28 cellular contexts compared by ENCODE assay signal in genomic region chr1:168088511-168089325, GRCh38. TPM values are rescaled to one million over a fixed set of nuclear protein-coding genes. Genes with fewer than 3 reads are reported as not detected.
DNase-seq lines count a peak whose midpoint lies in the region; ATAC-seq and TF ChIP-seq lines count a peak whose summit lies in the region.
"Had no signal": no experiment of that assay in that cellular context is flagged by ENCODE, and none has a peak within 500 bp of the region (broad histone marks: within the 10 kb centered on the region; RNA-seq: fewer than 3 reads in every experiment).

No MANE protein-coding gene starts in this region.

- H3K4me3 ChIP-seq in NB4 (ENCODE audit: low read depth, low read length) (no peak overlapping the region), colonic mucosa (no peak overlapping the region), mucosa of rectum (ENCODE audit: low read length in 2 of 2) (peak overlapping the region; percentile 54 to 67)
- H3K4me3 ChIP-seq: GM23338, left ventricle myocardium inferior, SJSA1 had no signal

- no peak overlapping the region for H3K27ac Mint-ChIP-seq in effector memory CD8-positive, alpha-beta T cell
- H3K27ac Mint-ChIP-seq: activated CD4-positive, alpha-beta T cell treated with anti-CD3 and anti-CD28 coated beads, Interleukin-2, amount 10 ng/mL, durations not matched to agents 24 days and 14 days; activated naive CD4-positive, alpha-beta T cell treated with anti-CD3 and anti-CD28 coated beads, Interleukin-2, amount 50 U/mL, for 24 hours; GM23338; T-cell had no signal

- intact Hi-C loops in colonic mucosa (cut with DNase I), result loop anchor here (10.0 kb wide), 1 partner anchor 374 kb away; no protein-coding TSS in a partner anchor

- H3K9me3 ChIP-seq in colonic mucosa (no peaks in the 10 kb centered on the region), mucosa of rectum (ENCODE audit: control insufficient read depth in 2 of 2, low read length in 2 of 2) (no peaks in the 10 kb centered on the region)
- H3K9me3 ChIP-seq: left ventricle myocardium inferior, SJSA1 had no signal

- DNase-seq in NB4 (ENCODE audit: low read depth) (peak; percentile 10), colonic mucosa (peak; percentile 46), iPS-NIHi11 (ENCODE audit: low spot score) (no peak), substantia nigra (lab: John Stamatoyannopoulos, UW) (no peak)
- no peak for DNase-seq in effector memory CD8-positive, alpha-beta T cell
- DNase-seq: activated CD4-positive, alpha-beta T cell treated with anti-CD3 and anti-CD28 coated beads, Interleukin-2, amount 10 ng/mL, durations not matched to agents 24 days and 14 days; activated CD8-positive, alpha-beta memory T cell treated with anti-CD3 and anti-CD28 coated beads for 24 hours; activated T-cell treated with anti-CD3 and anti-CD28 coated beads for 4 hours; C1 segment of cervical spinal cord; DMS79; GDM1; Karpas-422; left ventricle myocardium inferior; mesenchymal stem cell; NCI-H1436; NCI-H446; NCI-H774; nucleus accumbens; stimulated activated CD4-positive, alpha-beta T cell treated with anti-CD3 and anti-CD28 coated beads, Interleukin-4, amount 100 ng/mL, for 1 hour; T-cell; trophoblast cell had no signal

- peaks cover 6 to 35% of the 10 kb centered on the region in 2 donors for H3K27me3 Mint-ChIP-seq in effector memory CD8-positive, alpha-beta T cell
- H3K27me3 Mint-ChIP-seq: activated CD4-positive, alpha-beta T cell treated with anti-CD3 and anti-CD28 coated beads, Interleukin-2, amount 10 ng/mL, durations not matched to agents 24 days and 14 days had no signal

- H3K27me3 ChIP-seq in colonic mucosa, result no peaks in the 10 kb centered on the region
- H3K27me3 ChIP-seq in mucosa of rectum (ENCODE audit: control insufficient read depth in 2 of 2, insufficient read depth in 2 of 2, low read length in 2 of 2), result no peaks in the 10 kb centered on the region
- H3K27me3 ChIP-seq: SJSA1 had no signal

- H3K9ac ChIP-seq in colonic mucosa (ENCODE audit: low read depth in 2 of 2, low read length in 2 of 2) (peak overlapping the region in 1 of 2 donors; percentile 46), mucosa of rectum (ENCODE audit: low read depth in 1 of 2, low read length in 2 of 2) (peak overlapping the region; percentile 5 to 30)

- no peaks in the 10 kb centered on the region for H3K36me3 Mint-ChIP-seq in effector memory CD8-positive, alpha-beta T cell (ENCODE audit: insufficient read depth)
- H3K36me3 Mint-ChIP-seq: activated naive CD4-positive, alpha-beta T cell treated with anti-CD3 and anti-CD28 coated beads, Interleukin-2, amount 50 U/mL, for 24 hours; T-cell; WTC11 had no signal

- H3K4me1 ChIP-seq in colonic mucosa (peaks cover 16% of the 10 kb centered on the region), mucosa of rectum (ENCODE audit: control insufficient read depth in 2 of 2, insufficient read depth in 2 of 2, low read length in 2 of 2) (peaks cover 30 to 50% of the 10 kb centered on the region in 2 donors)

- H3K27ac ChIP-seq in colonic mucosa (peak overlapping the region; percentile 60), mucosa of rectum (ENCODE audit: low read depth in 2 of 2, low read length in 2 of 2) (peak overlapping the region; percentile 83 to 86), substantia nigra (ENCODE audit: low read depth, low read length, poor library complexity, severe bottlenecking) (no peak overlapping the region)
- H3K27ac ChIP-seq: epithelial cell of prostate, left ventricle myocardium inferior, SJSA1 had no signal

- peaks cover 2 to 3% of the 10 kb centered on the region in 2 donors for H3K4me1 Mint-ChIP-seq in effector memory CD8-positive, alpha-beta T cell (ENCODE audit: low read depth in 2 of 2)
- H3K4me1 Mint-ChIP-seq: activated CD4-positive, alpha-beta T cell treated with anti-CD3 and anti-CD28 coated beads, Interleukin-2, amount 10 ng/mL, durations not matched to agents 24 days and 14 days; activated naive CD4-positive, alpha-beta T cell treated with anti-CD3 and anti-CD28 coated beads, Interleukin-2, amount 50 U/mL, for 24 hours had no signal

- TF ChIP-seq CTCF in NB4 (IDR thresholded peaks at IDR 0.05; ENCODE audit: low read depth, low read length) (no peak), colonic mucosa (IDR thresholded peaks at IDR 0.05) (no peak)

- H3K9me3 Mint-ChIP-seq in effector memory CD8-positive, alpha-beta T cell, result no peaks in the 10 kb centered on the region
- H3K9me3 Mint-ChIP-seq: activated CD4-positive, alpha-beta T cell treated with anti-CD3 and anti-CD28 coated beads, Interleukin-2, amount 10 ng/mL, durations not matched to agents 24 days and 14 days; activated naive CD4-positive, alpha-beta T cell treated with anti-CD3 and anti-CD28 coated beads, Interleukin-2, amount 50 U/mL, for 24 hours; GM23338; T-cell; WTC11 had no signal

- no peak overlapping the region for H3K4me3 Mint-ChIP-seq in effector memory CD8-positive, alpha-beta T cell
- H3K4me3 Mint-ChIP-seq: activated CD4-positive, alpha-beta T cell treated with anti-CD3 and anti-CD28 coated beads, Interleukin-2, amount 10 ng/mL, durations not matched to agents 24 days and 14 days; activated naive CD4-positive, alpha-beta T cell treated with anti-CD3 and anti-CD28 coated beads, Interleukin-2, amount 50 U/mL, for 24 hours; GM23338; T-cell; WTC11 had no signal

- no peaks in the 10 kb centered on the region for H3K36me3 ChIP-seq in colonic mucosa
- no peaks in the 10 kb centered on the region for H3K36me3 ChIP-seq in mucosa of rectum (ENCODE audit: control insufficient read depth in 2 of 2, insufficient read depth in 2 of 2, low read length in 2 of 2)
- H3K36me3 ChIP-seq: left ventricle myocardium inferior had no signal

- TF ChIP-seq POLR2A in NB4 (IDR thresholded peaks at IDR 0.05; ENCODE audit: extremely low read depth, insufficient read length), result no peak

- ATAC-seq in HG03095 (IDR thresholded peaks at IDR 0.05; ENCODE audit: unreplicated experiment), result no peak
- no peak for ATAC-seq in effector memory CD8-positive, alpha-beta T cell (replicated peaks)
- ATAC-seq: GM23338, T-cell, WTC11 had no signal

RNA-seq across cellular contexts. Expression of gene GPR161, which starts 48.0 kb away (rescaled TPM):
- 1 to 10 TPM; 2.5 to 3.2 TPM for total RNA-seq in colonic mucosa

Comparison
In these comparisons a context has a peak if more than half of its experiments do, and no peak if none do; other contexts are left out.
1. DNase-seq: peak in NB4 (single experiment) and colonic mucosa (single experiment); none in effector memory CD8-positive, alpha-beta T cell (0 of 3), iPS-NIHi11 (single experiment) and substantia nigra (0 of 49).
2. H3K4me3 ChIP-seq: peak in mucosa of rectum (2 of 2); none in NB4 (single experiment) and colonic mucosa (single experiment).